In the genomic region with DNA sequence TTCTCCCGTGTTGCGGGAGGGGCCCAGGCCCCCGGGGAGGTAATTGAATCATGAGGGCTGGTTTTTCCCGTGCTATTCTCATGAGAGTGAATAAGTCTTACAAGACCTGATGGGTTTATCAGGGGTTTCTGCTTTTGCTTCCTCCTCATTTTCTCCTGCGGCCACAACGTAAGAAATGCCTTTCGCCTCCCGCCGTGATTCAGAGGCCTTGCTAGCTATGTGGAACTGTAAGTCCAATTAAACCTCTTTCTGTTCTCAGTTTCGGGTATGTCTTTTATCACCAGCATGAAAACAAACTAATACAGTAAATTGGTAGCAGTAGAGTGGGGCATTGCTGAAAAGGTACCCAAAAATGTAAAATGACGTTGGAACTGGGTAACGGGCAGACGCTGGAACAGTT, we compare ENCODE assay signal across 27 cellular contexts.
"Had no signal": no experiment of that assay in that cellular context is flagged by ENCODE, and none has a peak within 500 bp of the region (broad histone marks: within the 10 kb centered on the region; RNA-seq: fewer than 3 reads in every experiment).

No MANE protein-coding gene starts in this region.

- ATAC-seq: natural killer cell treated with Interleukin-12 subunit alpha and Interleukin-12 subunit beta and Interleukin-15 and Interleukin-18, amount 100 ng/mL, for 72 hours; psoas muscle; right cardiac atrium; right lobe of liver; stimulated activated effector memory CD8-positive, alpha-beta T cell treated with anti-CD3 and anti-CD28 coated beads, Interleukin-12 subunit alpha, Interleukin-12 subunit beta, amount 100 ng/mL, for 72 hours; stimulated activated naive B cell treated with anti-CD40 and anti-IgM and Interleukin-4, amounts not matched to agents 10 μg/mL and 1 μg/mL and 100 μg/mL, for 72 hours had no signal

- H3K27me3 ChIP-seq: neural progenitor cell, ovary, right lobe of liver, sigmoid colon, stomach, thyroid gland, tibial nerve, upper lobe of left lung, vagina had no signal

- H3K9ac ChIP-seq: neural progenitor cell, parathyroid adenoma had no signal

- H2AFZ ChIP-seq: neural progenitor cell, parathyroid adenoma had no signal

- H3K9me3 ChIP-seq: ovary, psoas muscle, right lobe of liver, sigmoid colon, stomach, thoracic aorta, thyroid gland, tibial nerve, upper lobe of left lung, vagina had no signal

- H3K36me3 Mint-ChIP-seq: natural killer cell treated with Interleukin-12 subunit alpha and Interleukin-12 subunit beta and Interleukin-15 and Interleukin-18, amount 100 ng/mL, for 72 hours; neural progenitor cell; stimulated activated effector memory CD8-positive, alpha-beta T cell treated with anti-CD3 and anti-CD28 coated beads, Interleukin-12 subunit alpha, Interleukin-12 subunit beta, amount 100 ng/mL, for 72 hours; stimulated activated naive B cell treated with anti-CD40 and anti-IgM and Interleukin-4, amounts not matched to agents 10 μg/mL and 1 μg/mL and 100 μg/mL, for 72 hours had no signal

- H3K27ac ChIP-seq: neural progenitor cell, ovary, parathyroid adenoma, psoas muscle, right lobe of liver, sigmoid colon, stomach, thoracic aorta, thyroid gland, tibial nerve, upper lobe of left lung, vagina had no signal

- H3K4me1 ChIP-seq: neural progenitor cell, parathyroid adenoma, psoas muscle, right lobe of liver, sigmoid colon, stomach, thyroid gland, tibial nerve, upper lobe of left lung, vagina had no signal

- H3K9me3 Mint-ChIP-seq: stimulated activated naive CD8-positive, alpha-beta T cell treated with anti-CD3 and anti-CD28 coated beads, Interleukin-15, Interleukin-2, amounts not matched to agents 100 ng/mL and 50 ng/mL, for 24 hours had no signal

- H3K4me3 ChIP-seq: neural progenitor cell, ovary, psoas muscle, right lobe of liver, sigmoid colon, stomach, thoracic aorta, thyroid gland, tibial nerve, upper lobe of left lung, vagina had no signal

- H3K79me2 ChIP-seq: parathyroid adenoma had no signal

- H3K36me3 ChIP-seq: neural progenitor cell, ovary, right lobe of liver, sigmoid colon, stomach, thoracic aorta, thyroid gland, tibial nerve, upper lobe of left lung, vagina had no signal

- H3K27ac Mint-ChIP-seq: natural killer cell treated with Interleukin-12 subunit alpha and Interleukin-12 subunit beta and Interleukin-15 and Interleukin-18, amount 100 ng/mL, for 72 hours; neural progenitor cell; progenitor cell of endocrine pancreas; stimulated activated effector memory CD8-positive, alpha-beta T cell treated with anti-CD3 and anti-CD28 coated beads, Interleukin-12 subunit alpha, Interleukin-12 subunit beta, amount 100 ng/mL, for 72 hours; stimulated activated naive B cell treated with anti-CD40 and anti-IgM and Interleukin-4, amounts not matched to agents 10 μg/mL and 1 μg/mL and 100 μg/mL, for 72 hours; stimulated activated naive CD8-positive, alpha-beta T cell treated with anti-CD3 and anti-CD28 coated beads, Interleukin-15, Interleukin-2, amounts not matched to agents 100 ng/mL and 50 ng/mL, for 24 hours had no signal

- DNase-seq: occipital lobe; ovary; posterior cingulate gyrus; psoas muscle; right lobe of liver; sigmoid colon; small intestine; stimulated activated CD4-positive, alpha-beta T cell treated with anti-CD3 and anti-CD28 coated beads, Interleukin-15, amount 100 ng/mL, for 24 hours; stimulated activated CD4-positive, alpha-beta T cell treated with anti-CD3 and anti-CD28 coated beads, Interleukin-2, amount 100 ng/mL, for 24 hours; stimulated activated CD4-positive, alpha-beta T cell treated with anti-CD3 and anti-CD28 coated beads, Interleukin-2, amount 100 ng/mL, for 48 hours; stimulated activated CD4-positive, alpha-beta T cell treated with anti-CD3 and anti-CD28 coated beads, Interleukin-4, amount 100 ng/mL, for 24 hours; stimulated activated naive B cell treated with anti-CD40 and anti-IgM and Interleukin-4, amounts not matched to agents 10 μg/mL and 1 μg/mL and 100 μg/mL, for 72 hours; stimulated activated naive CD4-positive, alpha-beta T cell treated with Interleukin-2 at 50 U/mL for 16 hours; stomach; thyroid gland; trophoblast cell; upper lobe of left lung had no signal

- H3K27me3 Mint-ChIP-seq: natural killer cell treated with Interleukin-12 subunit alpha and Interleukin-12 subunit beta and Interleukin-15 and Interleukin-18, amount 100 ng/mL, for 72 hours; progenitor cell of endocrine pancreas; stimulated activated naive B cell treated with anti-CD40 and anti-IgM and Interleukin-4, amounts not matched to agents 10 μg/mL and 1 μg/mL and 100 μg/mL, for 72 hours; stimulated activated naive CD8-positive, alpha-beta T cell treated with anti-CD3 and anti-CD28 coated beads, Interleukin-15, Interleukin-2, amounts not matched to agents 100 ng/mL and 50 ng/mL, for 24 hours had no signal

- H3K4me3 Mint-ChIP-seq: natural killer cell treated with Interleukin-12 subunit alpha and Interleukin-12 subunit beta and Interleukin-15 and Interleukin-18, amount 100 ng/mL, for 72 hours; neural progenitor cell; stimulated activated effector memory CD8-positive, alpha-beta T cell treated with anti-CD3 and anti-CD28 coated beads, Interleukin-12 subunit alpha, Interleukin-12 subunit beta, amount 100 ng/mL, for 72 hours; stimulated activated naive B cell treated with anti-CD40 and anti-IgM and Interleukin-4, amounts not matched to agents 10 μg/mL and 1 μg/mL and 100 μg/mL, for 72 hours; stimulated activated naive CD8-positive, alpha-beta T cell treated with anti-CD3 and anti-CD28 coated beads, Interleukin-15, Interleukin-2, amounts not matched to agents 100 ng/mL and 50 ng/mL, for 24 hours had no signal

- H3K4me2 ChIP-seq: neural progenitor cell had no signal

- H3K4me1 Mint-ChIP-seq: neural progenitor cell; stimulated activated effector memory CD8-positive, alpha-beta T cell treated with anti-CD3 and anti-CD28 coated beads, Interleukin-12 subunit alpha, Interleukin-12 subunit beta, amount 100 ng/mL, for 72 hours; stimulated activated naive B cell treated with anti-CD40 and anti-IgM and Interleukin-4, amounts not matched to agents 10 μg/mL and 1 μg/mL and 100 μg/mL, for 72 hours had no signal
